ENCODE assay signal across 7 cellular contexts in the genomic region with DNA sequence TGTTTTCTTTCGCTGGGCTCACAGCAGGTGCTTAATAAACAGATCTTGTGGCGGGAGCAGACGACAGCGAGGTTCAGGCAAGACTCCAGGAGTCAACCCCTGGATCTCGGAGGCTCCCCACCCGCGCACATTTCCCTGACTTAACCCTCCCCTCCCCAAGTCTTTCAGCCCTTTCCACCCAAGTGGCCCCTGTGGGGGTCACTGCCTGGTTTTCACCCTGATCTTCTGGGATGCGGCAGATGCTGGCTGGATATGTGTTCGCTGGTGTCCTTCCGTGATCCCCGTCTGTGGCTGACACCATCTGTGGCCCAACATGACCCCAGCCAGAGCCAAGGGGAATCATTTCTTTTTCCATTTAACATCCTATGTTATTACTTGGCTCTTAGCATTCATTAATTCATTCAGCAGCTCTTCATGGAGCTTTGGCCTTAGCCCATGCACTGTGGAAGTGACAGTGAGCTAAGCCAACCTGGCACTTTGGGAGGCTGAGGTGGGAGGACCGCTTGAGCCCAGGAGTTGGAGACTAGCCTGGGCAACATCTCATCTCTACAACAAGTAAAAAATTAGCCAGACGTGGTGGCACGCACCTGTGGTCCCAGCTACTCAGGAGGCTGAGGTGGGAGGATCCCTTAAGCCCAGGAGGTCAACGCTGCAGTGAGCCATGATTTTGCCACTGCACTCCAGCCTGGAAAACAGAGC. TPM values are rescaled to one million over a fixed set of nuclear protein-coding genes. Genes with fewer than 3 reads are reported as not detected.
DNase-seq lines count a peak whose midpoint lies in the region; ATAC-seq and TF ChIP-seq lines count a peak whose summit lies in the region.
"Not testable (repeated sequence)": the region's sequence is repeated elsewhere in the genome, so short reads cannot be mapped to it uniquely, and the experiment has no call there.

No MANE protein-coding gene starts in this region.

- H3K27me3 Mint-ChIP-seq in activated CD4-positive, alpha-beta T cell treated with anti-CD3 and anti-CD28 coated beads for 36 hours: not testable (repeated sequence)

- H3K36me3 ChIP-seq in DOHH2 (ENCODE audit: control insufficient read depth, low read length); body of pancreas (replicated peaks in 1 of 2; ENCODE audit: insufficient read depth in 1 of 2, low read depth in 2 of 2); mucosa of descending colon (ENCODE audit: low read depth); skeletal muscle satellite cell (ENCODE audit: insufficient read depth, low read length): not testable (repeated sequence)

- H3K36me3 Mint-ChIP-seq in activated CD4-positive, alpha-beta T cell treated with anti-CD3 and anti-CD28 coated beads for 36 hours (ENCODE audit: low read depth): not testable (repeated sequence)

- peaks cover 29% of the 10 kb centered on the region for H3K4me1 Mint-ChIP-seq in activated CD4-positive, alpha-beta T cell treated with anti-CD3 and anti-CD28 coated beads for 36 hours

- H3K27ac Mint-ChIP-seq in activated CD4-positive, alpha-beta T cell treated with anti-CD3 and anti-CD28 coated beads for 36 hours: peak overlapping the region; percentile 83

- ATAC-seq in activated CD4-positive, alpha-beta T cell treated with anti-CD3 and anti-CD28 coated beads for 36 hours; body of pancreas; mucosa of descending colon: not testable (repeated sequence)

- H3K27ac ChIP-seq in DOHH2 (ENCODE audit: low read depth, low read length): not testable (repeated sequence)
- H3K27ac ChIP-seq in body of pancreas: peak overlapping the region in 3 of 4 donors; percentile 0 to 88 (median 81)

- intact Hi-C loops in activated CD4-positive, alpha-beta T cell treated with anti-CD3 and anti-CD28 coated beads for 36 hours (cut with DNase I, micrococcal nuclease): loop anchor here in 1 of 2 experiments (1.0 to 5.0 kb wide), 7 partner anchors 19 to 698 kb away; a partner anchor contains a TSS
- intact Hi-C loops in body of pancreas (cut with DNase I); mucosa of descending colon (cut with DNase I, micrococcal nuclease): not testable (repeated sequence)

- H3K9me3 ChIP-seq in DOHH2 (ENCODE audit: control insufficient read depth, insufficient read depth, low read length); body of pancreas; mucosa of descending colon; skeletal muscle satellite cell (replicated peaks; ENCODE audit: low read length): not testable (repeated sequence)

- DNase-seq in NCI-H2171 treated with DMSO at 0.1 percent for 48 hours (lab: John Stamatoyannopoulos, UW) (peak; percentile 82), mucosa of descending colon (peak in 2 of 3 donors; percentile 35 to 56)
- DNase-seq in activated CD4-positive, alpha-beta T cell treated with anti-CD3 and anti-CD28 coated beads for 36 hours; body of pancreas; fibroblast of mammary gland (ENCODE audit: low read depth): not testable (repeated sequence)

- H3K9ac ChIP-seq in skeletal muscle satellite cell (ENCODE audit: low read depth, low read length): peak overlapping the region; percentile 92

- H3K4me3 ChIP-seq in DOHH2 (ENCODE audit: low read length): peak overlapping the region; percentile 75
- H3K4me3 ChIP-seq in body of pancreas, mucosa of descending colon: not testable (repeated sequence)
- H3K4me3 ChIP-seq in fibroblast of mammary gland (ENCODE audit: control insufficient read depth, low read depth, low read length): peak overlapping the region; percentile 72
- peak overlapping the region; percentile 90 for H3K4me3 ChIP-seq in skeletal muscle satellite cell (ENCODE audit: low read length)

- H3K4me1 ChIP-seq in DOHH2 (ENCODE audit: control insufficient read depth, low read length) (peaks cover 31% of the 10 kb centered on the region), body of pancreas (peaks cover 18% of the 10 kb centered on the region), skeletal muscle satellite cell (ENCODE audit: control insufficient read depth, insufficient read depth, low read length) (peaks cover 17% of the 10 kb centered on the region)
- not testable (repeated sequence) for H3K4me1 ChIP-seq in mucosa of descending colon (ENCODE audit: low read depth)

- H3K4me2 ChIP-seq in DOHH2 (ENCODE audit: low read length) (peak overlapping the region; percentile 97), skeletal muscle satellite cell (ENCODE audit: low read length) (peak overlapping the region; percentile 100)

- not testable (repeated sequence) for TF ChIP-seq CTCF in DOHH2 (IDR thresholded peaks at IDR 0.05; ENCODE audit: low read depth, low read length, poor library complexity, severe bottlenecking); body of pancreas (IDR thresholded peaks at IDR 0.05); fibroblast of mammary gland (conservative IDR thresholded peaks at IDR 0.05; ENCODE audit: control insufficient read depth, insufficient read depth, low read depth, low read length); mucosa of descending colon (IDR thresholded peaks at IDR 0.05)

- H3K79me2 ChIP-seq in DOHH2 (ENCODE audit: control insufficient read depth, low read length): not testable (repeated sequence)

- peak overlapping the region; percentile 89 for H3K4me3 Mint-ChIP-seq in activated CD4-positive, alpha-beta T cell treated with anti-CD3 and anti-CD28 coated beads for 36 hours

- H3K9me3 Mint-ChIP-seq in activated CD4-positive, alpha-beta T cell treated with anti-CD3 and anti-CD28 coated beads for 36 hours (ENCODE audit: low read depth): not testable (repeated sequence)

- POLR2A ChIA-PET in activated CD4-positive, alpha-beta T cell treated with anti-CD3 and anti-CD28 coated beads for 36 hours (lab: Charles Lee): interaction anchor here (0.6 to 2.4 kb wide), 3 partner anchors 10 to 96 kb away, joined by 3 to 21 read pairs (median 4); no protein-coding TSS in a partner anchor

- TF ChIP-seq POLR2A in body of pancreas (IDR thresholded peaks at IDR 0.05): not testable (repeated sequence)

- not testable (repeated sequence) for H4K20me1 ChIP-seq in DOHH2 (ENCODE audit: control insufficient read depth, insufficient read depth, low read depth, low read length)

- not testable (repeated sequence) for H3F3A ChIP-seq in DOHH2 (ENCODE audit: control insufficient read depth, insufficient read depth)

- CTCF ChIA-PET in activated CD4-positive, alpha-beta T cell treated with anti-CD3 and anti-CD28 coated beads for 36 hours (lab: Charles Lee): interaction anchor here (0.6 to 1.0 kb wide), 2 partner anchors 45 to 907 kb away, joined by 3 read pairs; no protein-coding TSS in a partner anchor

- WGBS in body of pancreas, 2 donors: 46 to 56% methylated on average over 15 of the region's 15 CpGs

- peaks cover 10% of the 10 kb centered on the region for H3K27me3 ChIP-seq in DOHH2 (ENCODE audit: control insufficient read depth, low read length)
- not testable (repeated sequence) for H3K27me3 ChIP-seq in body of pancreas; skeletal muscle satellite cell (ENCODE audit: control insufficient read depth, insufficient read depth, low read length)

- H3K9me2 ChIP-seq in DOHH2 (replicated peaks; ENCODE audit: control insufficient read depth, low read length): not testable (repeated sequence)

RNA-seq across cellular contexts. Expression of a gene that starts 6.7 kb away (rescaled TPM):
- 10 to 100 TPM; 18.4 to 25.7 TPM for total RNA-seq in activated CD4-positive, alpha-beta T cell treated with anti-CD3 and anti-CD28 coated beads for 36 hours
- 100 to 1,000 TPM in 1 of 2 donors, 10 to 100 TPM in 1; 49.8 to 151 TPM for total RNA-seq in body of pancreas
- total RNA-seq in mucosa of descending colon: 10 to 100 TPM; 12.2 to 32.5 (median 16.8) TPM
- 10.0 and 14.2 TPM in 2 replicates for total RNA-seq in skeletal muscle satellite cell (2012; rRNA removed)

RNA-seq across cellular contexts. Expression of a gene that starts 19.3 kb away (rescaled TPM):
- 1,000 to 10,000 TPM; 1,573 to 2,291 TPM for total RNA-seq in activated CD4-positive, alpha-beta T cell treated with anti-CD3 and anti-CD28 coated beads for 36 hours
- total RNA-seq in body of pancreas (over 10,000 TPM in 1 of 2 donors, under 1 TPM in 1; under 0.01 to 15,479 TPM), mucosa of descending colon (1,000 to 10,000 TPM; 2,195 to 6,222 (median 2,378) TPM)
- total RNA-seq in skeletal muscle satellite cell (2012; rRNA removed): under 0.01 TPM in 2 replicates
